Comparison of ENCODE assay signal across 1 cellular context in the genomic region with DNA sequence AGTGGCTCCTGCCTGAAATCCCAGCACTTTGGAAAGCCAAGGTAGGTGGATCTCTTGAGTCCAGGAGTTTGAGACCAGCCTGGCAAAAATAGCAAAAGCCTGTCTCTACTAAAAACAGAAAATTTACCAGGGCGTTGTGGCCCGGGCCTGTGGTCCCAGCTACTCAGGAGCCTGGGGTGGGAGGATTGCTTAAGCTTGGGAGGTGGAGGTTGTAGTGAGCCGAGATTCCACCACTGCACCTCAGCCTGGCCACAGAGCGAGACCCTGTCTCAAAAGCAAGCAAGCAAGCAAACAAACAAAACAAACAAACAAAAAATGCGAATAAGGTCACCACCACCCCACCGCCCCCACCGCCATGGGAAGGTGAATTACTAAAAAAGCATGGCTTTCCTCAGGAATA.
TF ChIP-seq lines count a peak whose summit lies in the region.

No MANE protein-coding gene starts in this region.

TF ChIP-seq in WTC11, 78 proteins besides CTCF, POLR2A, EP300 and RAD21 (continued from another document):
- TF ChIP-seq, protein P1, sequence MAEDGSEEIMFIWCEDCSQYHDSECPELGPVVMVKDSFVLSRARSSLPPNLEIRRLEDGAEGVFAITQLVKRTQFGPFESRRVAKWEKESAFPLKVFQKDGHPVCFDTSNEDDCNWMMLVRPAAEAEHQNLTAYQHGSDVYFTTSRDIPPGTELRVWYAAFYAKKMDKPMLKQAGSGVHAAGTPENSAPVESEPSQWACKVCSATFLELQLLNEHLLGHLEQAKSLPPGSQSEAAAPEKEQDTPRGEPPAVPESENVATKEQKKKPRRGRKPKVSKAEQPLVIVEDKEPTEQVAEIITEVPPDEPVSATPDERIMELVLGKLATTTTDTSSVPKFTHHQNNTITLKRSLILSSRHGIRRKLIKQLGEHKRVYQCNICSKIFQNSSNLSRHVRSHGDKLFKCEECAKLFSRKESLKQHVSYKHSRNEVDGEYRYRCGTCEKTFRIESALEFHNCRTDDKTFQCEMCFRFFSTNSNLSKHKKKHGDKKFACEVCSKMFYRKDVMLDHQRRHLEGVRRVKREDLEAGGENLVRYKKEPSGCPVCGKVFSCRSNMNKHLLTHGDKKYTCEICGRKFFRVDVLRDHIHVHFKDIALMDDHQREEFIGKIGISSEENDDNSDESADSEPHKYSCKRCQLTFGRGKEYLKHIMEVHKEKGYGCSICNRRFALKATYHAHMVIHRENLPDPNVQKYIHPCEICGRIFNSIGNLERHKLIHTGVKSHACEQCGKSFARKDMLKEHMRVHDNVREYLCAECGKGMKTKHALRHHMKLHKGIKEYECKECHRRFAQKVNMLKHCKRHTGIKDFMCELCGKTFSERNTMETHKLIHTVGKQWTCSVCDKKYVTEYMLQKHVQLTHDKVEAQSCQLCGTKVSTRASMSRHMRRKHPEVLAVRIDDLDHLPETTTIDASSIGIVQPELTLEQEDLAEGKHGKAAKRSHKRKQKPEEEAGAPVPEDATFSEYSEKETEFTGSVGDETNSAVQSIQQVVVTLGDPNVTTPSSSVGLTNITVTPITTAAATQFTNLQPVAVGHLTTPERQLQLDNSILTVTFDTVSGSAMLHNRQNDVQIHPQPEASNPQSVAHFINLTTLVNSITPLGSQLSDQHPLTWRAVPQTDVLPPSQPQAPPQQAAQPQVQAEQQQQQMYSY (CRISPR knock-in tag; IDR thresholded peaks at IDR 0.05), result no peak
- TF ChIP-seq ZNF317 (CRISPR knock-in tag; IDR thresholded peaks at IDR 0.05; ENCODE audit: borderline replicate concordance, low read depth) (no peak), SP1 (CRISPR knock-in tag; conservative IDR thresholded peaks at IDR 0.05) (no peak), RELA (CRISPR knock-in tag; IDR thresholded peaks at IDR 0.05; ENCODE audit: borderline replicate concordance) (no peak), SMAD3 (CRISPR knock-in tag; IDR thresholded peaks at IDR 0.05; ENCODE audit: borderline replicate concordance) (no peak), GABPB1 (CRISPR knock-in tag; IDR thresholded peaks at IDR 0.05) (no peak)
- TF ChIP-seq, protein P2, sequence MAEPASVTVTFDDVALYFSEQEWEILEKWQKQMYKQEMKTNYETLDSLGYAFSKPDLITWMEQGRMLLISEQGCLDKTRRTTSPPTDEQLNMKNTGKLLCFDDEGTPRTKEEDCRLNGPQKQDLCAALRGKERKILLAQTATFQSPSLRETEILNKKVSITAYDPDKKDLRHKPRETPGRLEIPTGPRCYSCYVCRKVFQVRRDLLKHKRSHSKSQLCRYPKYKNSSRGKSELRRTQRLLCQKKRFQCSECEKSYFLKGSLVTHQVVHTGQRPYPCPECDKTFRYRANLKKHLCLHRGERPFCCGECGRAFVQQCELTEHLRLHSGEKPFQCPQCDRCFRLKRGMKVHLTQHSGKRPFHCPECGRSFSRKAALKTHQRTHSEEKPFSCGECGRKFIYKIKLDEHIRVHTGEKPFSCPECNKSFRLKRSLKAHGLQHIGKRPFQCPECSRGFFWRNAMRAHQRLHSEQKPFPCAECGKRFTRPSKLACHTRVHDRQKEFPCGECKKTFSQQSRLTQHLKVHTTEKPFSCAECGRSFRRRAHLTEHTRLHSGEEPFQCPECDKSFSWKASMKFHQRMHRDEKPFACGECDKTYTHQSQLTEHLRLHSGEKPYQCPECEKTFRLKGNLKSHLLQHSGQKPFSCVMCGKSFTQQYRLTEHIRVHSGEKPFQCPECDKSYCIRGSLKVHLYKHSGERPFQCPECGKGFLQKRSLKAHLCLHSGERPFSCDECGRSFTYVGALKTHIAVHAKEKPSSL (CRISPR knock-in tag; conservative IDR thresholded peaks at IDR 0.05), result no peak
- TF ChIP-seq, protein P3, sequence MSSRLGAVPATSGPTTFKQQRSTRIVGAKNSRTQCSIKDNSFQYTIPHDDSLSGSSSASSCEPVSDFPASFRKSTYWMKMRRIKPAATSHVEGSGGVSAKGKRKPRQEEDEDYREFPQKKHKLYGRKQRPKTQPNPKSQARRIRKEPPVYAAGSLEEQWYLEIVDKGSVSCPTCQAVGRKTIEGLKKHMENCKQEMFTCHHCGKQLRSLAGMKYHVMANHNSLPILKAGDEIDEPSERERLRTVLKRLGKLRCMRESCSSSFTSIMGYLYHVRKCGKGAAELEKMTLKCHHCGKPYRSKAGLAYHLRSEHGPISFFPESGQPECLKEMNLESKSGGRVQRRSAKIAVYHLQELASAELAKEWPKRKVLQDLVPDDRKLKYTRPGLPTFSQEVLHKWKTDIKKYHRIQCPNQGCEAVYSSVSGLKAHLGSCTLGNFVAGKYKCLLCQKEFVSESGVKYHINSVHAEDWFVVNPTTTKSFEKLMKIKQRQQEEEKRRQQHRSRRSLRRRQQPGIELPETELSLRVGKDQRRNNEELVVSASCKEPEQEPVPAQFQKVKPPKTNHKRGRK (CRISPR knock-in tag; IDR thresholded peaks at IDR 0.05; ENCODE audit: borderline replicate concordance), result peak; percentile 71; the same call in 1 of the 2 replicates
